In the genomic region with DNA sequence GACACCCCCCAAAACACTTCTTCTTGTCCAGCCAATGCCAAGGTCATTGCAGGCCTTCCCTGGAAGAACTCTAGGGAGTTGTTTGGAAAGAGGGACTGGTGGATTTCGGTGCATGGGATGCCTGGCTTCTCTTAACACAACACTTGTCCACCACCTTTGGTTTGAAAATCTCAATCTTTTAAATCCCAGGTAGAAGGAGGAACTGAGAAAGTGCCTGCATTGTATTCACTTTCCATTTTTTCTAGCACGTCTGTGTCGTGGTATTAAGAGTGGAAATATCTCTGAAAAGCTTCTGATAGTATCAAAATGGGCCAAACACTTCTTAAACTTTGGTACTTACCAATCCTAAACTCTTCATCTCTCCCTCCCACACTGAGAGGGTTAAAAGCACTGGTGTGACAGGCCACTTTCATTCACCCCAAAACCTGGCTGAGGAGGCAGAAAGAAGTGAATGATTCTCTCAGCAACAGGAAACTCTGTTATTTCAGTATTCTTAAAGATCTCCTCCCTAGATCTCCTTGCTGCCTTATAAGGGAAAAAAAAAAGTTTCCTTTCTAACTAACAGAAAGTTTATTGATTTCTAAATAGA, we compare ENCODE assay signal across 9 cellular contexts. TPM values are rescaled to one million over a fixed set of nuclear protein-coding genes. Genes with fewer than 3 reads are reported as not detected.
DNase-seq lines count a peak whose midpoint lies in the region; ATAC-seq and TF ChIP-seq lines count a peak whose summit lies in the region.
"Had no signal": no experiment of that assay in that cellular context is flagged by ENCODE, and none has a peak within 500 bp of the region (broad histone marks: within the 10 kb centered on the region; RNA-seq: fewer than 3 reads in every experiment).

No MANE protein-coding gene starts in this region.

- TF ChIP-seq CTCF in DOHH2 (IDR thresholded peaks at IDR 0.05; ENCODE audit: low read depth, low read length, poor library complexity, severe bottlenecking) = no peak
- no peak for TF ChIP-seq CTCF in WTC11 (IDR thresholded peaks at IDR 0.05)

- peaks cover 12% of the 10 kb centered on the region for H3F3A ChIP-seq in DOHH2 (ENCODE audit: control insufficient read depth, insufficient read depth)

- no peaks in the 10 kb centered on the region for H3K36me3 Mint-ChIP-seq in WTC11

- H3K4me3 Mint-ChIP-seq in WTC11 = peak overlapping the region; percentile 97

- no peak for DNase-seq in WTC11 (ENCODE audit: low spot score)
- no peak for DNase-seq in retina
- no peak for DNase-seq in activated T-cell treated with anti-CD3 and anti-CD28 coated beads, Interleukin-2, amount 50 U/mL, for 48 hours
- DNase-seq in T-helper 9 cell = no peak
- no peak for DNase-seq in NCI-H774 (lab: John Stamatoyannopoulos, UW)

- H3K27me3 ChIP-seq in DOHH2 (ENCODE audit: control insufficient read depth, low read length) (no peaks in the 10 kb centered on the region), muscle layer of duodenum (ENCODE audit: low read depth, low read length) (no peaks in the 10 kb centered on the region)

- peak overlapping the region; percentile 66 for H3K4me2 ChIP-seq in DOHH2 (ENCODE audit: low read length)

- no peaks in the 10 kb centered on the region for H3K9me2 ChIP-seq in DOHH2 (replicated peaks; ENCODE audit: control insufficient read depth, low read length)

- H3K4me1 ChIP-seq in DOHH2 (ENCODE audit: control insufficient read depth, low read length) = peaks cover 63% of the 10 kb centered on the region
- peaks cover 0 to 28% of the 10 kb centered on the region in 2 donors for H3K4me1 ChIP-seq in muscle layer of duodenum (ENCODE audit: control insufficient read depth in 1 of 2, insufficient read depth in 2 of 2, low read length in 2 of 2)

- H3K4me1 Mint-ChIP-seq in WTC11 = peaks cover 53% of the 10 kb centered on the region

- H3K27ac Mint-ChIP-seq in WTC11 = no peak overlapping the region

- CTCF ChIA-PET in WTC11 (lab: Charles Lee) = interaction anchor here (0.7 to 2.2 kb wide), 3 partner anchors 36 to 227 kb away, joined by 4 read pairs; no protein-coding TSS in a partner anchor

- H3K4me3 ChIP-seq in DOHH2 (ENCODE audit: low read length) (peak overlapping the region; percentile 1; the same call in 1 of the 2 replicates), muscle layer of duodenum (ENCODE audit: low read depth in 1 of 2, low read length in 2 of 2) (peak overlapping the region; percentile 33 to 78)

- POLR2A ChIA-PET in WTC11 (lab: Charles Lee) = interaction anchor here (0.6 to 0.7 kb wide), 3 partner anchors 20 to 596 kb away, joined by 3 to 12 read pairs (median 3); no protein-coding TSS in a partner anchor

- H3K9me3 Mint-ChIP-seq in WTC11 = no peaks in the 10 kb centered on the region

- no peaks in the 10 kb centered on the region for H3K9me3 ChIP-seq in DOHH2 (ENCODE audit: control insufficient read depth, insufficient read depth, low read length)
- no peaks in the 10 kb centered on the region for H3K9me3 ChIP-seq in muscle layer of duodenum (ENCODE audit: control insufficient read depth in 1 of 2, low read length in 2 of 2)

- peaks cover 45% of the 10 kb centered on the region for H3K27me3 Mint-ChIP-seq in WTC11 (ENCODE audit: low read depth)

- ATAC-seq in GM21447 (IDR thresholded peaks at IDR 0.05; ENCODE audit: unreplicated experiment) (peak; percentile 24), WTC11 (no peak)

- H3K27ac ChIP-seq in DOHH2 (ENCODE audit: low read depth, low read length) = peak overlapping the region; percentile 44
- H3K27ac ChIP-seq in muscle layer of duodenum (ENCODE audit: low read length) = peak overlapping the region; percentile 78

- H3K79me2 ChIP-seq in DOHH2 (ENCODE audit: control insufficient read depth, low read length) = peaks cover 19% of the 10 kb centered on the region

- H3K36me3 ChIP-seq in DOHH2 (ENCODE audit: control insufficient read depth, low read length) (no peaks in the 10 kb centered on the region), muscle layer of duodenum (ENCODE audit: control insufficient read depth in 1 of 2, insufficient read depth in 2 of 2, low read length in 2 of 2) (no peaks in the 10 kb centered on the region)

- H4K20me1 ChIP-seq in DOHH2 (ENCODE audit: control insufficient read depth, insufficient read depth, low read depth, low read length) = no peaks in the 10 kb centered on the region

TF ChIP-seq in WTC11, 78 proteins besides CTCF, POLR2A, EP300 and RAD21:
- TF ChIP-seq JAZF1 (CRISPR knock-in tag; IDR thresholded peaks at IDR 0.05) (no peak), ETV6 (CRISPR knock-in tag; IDR thresholded peaks at IDR 0.05) (no peak)
- TF ChIP-seq, protein P1, sequence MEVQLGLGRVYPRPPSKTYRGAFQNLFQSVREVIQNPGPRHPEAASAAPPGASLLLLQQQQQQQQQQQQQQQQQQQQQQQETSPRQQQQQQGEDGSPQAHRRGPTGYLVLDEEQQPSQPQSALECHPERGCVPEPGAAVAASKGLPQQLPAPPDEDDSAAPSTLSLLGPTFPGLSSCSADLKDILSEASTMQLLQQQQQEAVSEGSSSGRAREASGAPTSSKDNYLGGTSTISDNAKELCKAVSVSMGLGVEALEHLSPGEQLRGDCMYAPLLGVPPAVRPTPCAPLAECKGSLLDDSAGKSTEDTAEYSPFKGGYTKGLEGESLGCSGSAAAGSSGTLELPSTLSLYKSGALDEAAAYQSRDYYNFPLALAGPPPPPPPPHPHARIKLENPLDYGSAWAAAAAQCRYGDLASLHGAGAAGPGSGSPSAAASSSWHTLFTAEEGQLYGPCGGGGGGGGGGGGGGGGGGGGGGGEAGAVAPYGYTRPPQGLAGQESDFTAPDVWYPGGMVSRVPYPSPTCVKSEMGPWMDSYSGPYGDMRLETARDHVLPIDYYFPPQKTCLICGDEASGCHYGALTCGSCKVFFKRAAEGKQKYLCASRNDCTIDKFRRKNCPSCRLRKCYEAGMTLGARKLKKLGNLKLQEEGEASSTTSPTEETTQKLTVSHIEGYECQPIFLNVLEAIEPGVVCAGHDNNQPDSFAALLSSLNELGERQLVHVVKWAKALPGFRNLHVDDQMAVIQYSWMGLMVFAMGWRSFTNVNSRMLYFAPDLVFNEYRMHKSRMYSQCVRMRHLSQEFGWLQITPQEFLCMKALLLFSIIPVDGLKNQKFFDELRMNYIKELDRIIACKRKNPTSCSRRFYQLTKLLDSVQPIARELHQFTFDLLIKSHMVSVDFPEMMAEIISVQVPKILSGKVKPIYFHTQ (CRISPR knock-in tag; IDR thresholded peaks at IDR 0.05) = no peak

RNA-seq across cellular contexts. Expression of a gene that starts 3.8 kb away (rescaled TPM):
- total RNA-seq in WTC11 (2021) = 7.1 to 12.5 TPM (median 7.4 TPM) in 3 replicates
- total RNA-seq: activated CD8-positive, alpha-beta memory T cell treated with anti-CD3 and anti-CD28 coated beads for 36 hours had no signal
